1 cellular context compared by ENCODE assay signal in genomic region chr11:134253189-134253993, GRCh38.
TF ChIP-seq lines count a peak whose summit lies in the region.

Gene ACAD8, plus strand, starts transcription at chr11:134253568. Its CDS starts 33 bp downstream, at chr11:134253601.
Gene THYN1, minus strand, starts transcription at chr11:134253352. Its CDS starts 470 bp downstream, at chr11:134252882.

TF ChIP-seq in K562, 482 proteins besides CTCF, POLR2A, EP300 and RAD21 (continued from another document and continues in another):
- TF ChIP-seq ZBTB9 (CRISPR knock-in tag; IDR thresholded peaks at IDR 0.05) (peak; percentile 60; the same call in 1 of the 2 replicates), KDM5B (IDR thresholded peaks at IDR 0.05; ENCODE audit: insufficient replicate concordance, low read depth, low read length) (peak; percentile 85), HMGN3 (IDR thresholded peaks at IDR 0.05; ENCODE audit: borderline replicate concordance, extremely low read depth, insufficient read length, low read depth, low read length) (peak; percentile 60), TGIF2 (CRISPR knock-in tag; IDR thresholded peaks at IDR 0.05) (no peak), PHF8 (IDR thresholded peaks at IDR 0.05; ENCODE audit: borderline replicate concordance, low read length) (peak; percentile 72; the same call in 1 of the 2 replicates), MBD1 (CRISPR knock-in tag; IDR thresholded peaks at IDR 0.05) (no peak), CTCFL (IDR thresholded peaks at IDR 0.05; ENCODE audit: borderline replicate concordance, insufficient read depth, low read depth, low read length, poor library complexity, severe bottlenecking) (no peak), CREM (IDR thresholded peaks at IDR 0.05; ENCODE audit: low read depth) (peak; percentile 82), ESRRB (CRISPR knock-in tag; IDR thresholded peaks at IDR 0.05; ENCODE audit: borderline replicate concordance) (no peak), ZBTB34 (CRISPR knock-in tag; IDR thresholded peaks at IDR 0.05) (no peak), CXXC5 (CRISPR knock-in tag; IDR thresholded peaks at IDR 0.05) (peak; percentile 99), MEF2D (tag; conservative IDR thresholded peaks at IDR 0.05; ENCODE audit: low read depth) (no peak), FOSL1 (tag; conservative IDR thresholded peaks at IDR 0.05) (0 out of 2 replicates have a peak, but pooled peaks have one; percentile 23), PRDM10 (IDR thresholded peaks at IDR 0.05; ENCODE audit: partially characterized antibody) (peak; percentile 30), GMEB1 (CRISPR knock-in tag; IDR thresholded peaks at IDR 0.05) (peak; percentile 95), PCBP1 (IDR thresholded peaks at IDR 0.05; ENCODE audit: low read depth, low read length, poor library complexity, severe bottlenecking) (peak; percentile 42), XRCC4 (IDR thresholded peaks at IDR 0.05; ENCODE audit: extremely low read depth, insufficient read depth, insufficient read length) (no peak), FOXA1 (IDR thresholded peaks at IDR 0.05; ENCODE audit: borderline replicate concordance) (no peak), ELK1 (CRISPR knock-in tag; IDR thresholded peaks at IDR 0.05) (no peak), L3MBTL2 (IDR thresholded peaks at IDR 0.05) (peak; percentile 72), CAMTA2 (CRISPR knock-in tag; conservative IDR thresholded peaks at IDR 0.05) (no peak), PBX2 (CRISPR knock-in tag; IDR thresholded peaks at IDR 0.05; ENCODE audit: low read depth) (no peak), PBX2 (tag; conservative IDR thresholded peaks at IDR 0.05; ENCODE audit: low read depth) (no peak), MEIS2 (IDR thresholded peaks at IDR 0.05; ENCODE audit: partially characterized antibody) (no peak), SRSF3 (IDR thresholded peaks at IDR 0.05; ENCODE audit: insufficient read depth, low read length) (no peak), E2F1 (CRISPR knock-in tag; IDR thresholded peaks at IDR 0.05) (no peak)
